ENCODE assay signal across 11 cellular contexts in genomic region chr4:11469900-11470708, GRCh38. TPM values are rescaled to one million over a fixed set of nuclear protein-coding genes. Genes with fewer than 3 reads are reported as not detected.
DNase-seq lines count a peak whose midpoint lies in the region; ATAC-seq, FAIRE-seq and TF ChIP-seq lines count a peak whose summit lies in the region.
"Had no signal": no experiment of that assay in that cellular context is flagged by ENCODE, and none has a peak within 500 bp of the region (broad histone marks: within the 10 kb centered on the region; RNA-seq: fewer than 3 reads in every experiment).

No MANE protein-coding gene starts in this region.

- peak; percentile 16 for ATAC-seq in activated CD8-positive, alpha-beta memory T cell treated with anti-CD3 and anti-CD28 coated beads, Interleukin-2, amount 10 ng/mL, durations not matched to agents 7 days and 5 days
- ATAC-seq in HG02642 (IDR thresholded peaks at IDR 0.05; ENCODE audit: poor library complexity, unreplicated experiment) = peak; percentile 71
- no peak for ATAC-seq in stimulated activated effector memory CD8-positive, alpha-beta T cell treated with anti-CD3 and anti-CD28 coated beads, Interleukin-12 subunit alpha, Interleukin-12 subunit beta, amount 100 ng/mL, for 72 hours

- no peak for TF ChIP-seq POLR2A in erythroblast (IDR thresholded peaks at IDR 0.05; ENCODE audit: low read length)

- H3K9ac ChIP-seq in OCI-LY3 (ENCODE audit: low read length) = no peak overlapping the region

- peaks cover 39% of the 10 kb centered on the region for H3K4me1 Mint-ChIP-seq in activated CD8-positive, alpha-beta memory T cell treated with anti-CD3 and anti-CD28 coated beads, Interleukin-2, amount 10 ng/mL, durations not matched to agents 7 days and 5 days
- peaks cover 36% of the 10 kb centered on the region for H3K4me1 Mint-ChIP-seq in stimulated activated effector memory CD8-positive, alpha-beta T cell treated with anti-CD3 and anti-CD28 coated beads, Interleukin-12 subunit alpha, Interleukin-12 subunit beta, amount 100 ng/mL, for 72 hours

- peaks cover 5% of the 10 kb centered on the region for H3K9me3 Mint-ChIP-seq in activated CD8-positive, alpha-beta memory T cell treated with anti-CD3 and anti-CD28 coated beads, Interleukin-2, amount 10 ng/mL, durations not matched to agents 7 days and 5 days (ENCODE audit: low read depth)
- peaks cover 7% of the 10 kb centered on the region for H3K9me3 Mint-ChIP-seq in stimulated activated effector memory CD8-positive, alpha-beta T cell treated with anti-CD3 and anti-CD28 coated beads, Interleukin-12 subunit alpha, Interleukin-12 subunit beta, amount 100 ng/mL, for 72 hours

- peak overlapping the region; percentile 63 for H3K4me2 ChIP-seq in OCI-LY3 (ENCODE audit: low read length)

- H3K27me3 Mint-ChIP-seq in activated CD8-positive, alpha-beta memory T cell treated with anti-CD3 and anti-CD28 coated beads, Interleukin-2, amount 10 ng/mL, durations not matched to agents 7 days and 5 days = peaks cover 4% of the 10 kb centered on the region

- H3K36me3 ChIP-seq in OCI-LY3 (replicated peaks; ENCODE audit: low read depth, low read length) = no peaks in the 10 kb centered on the region
- H3K36me3 ChIP-seq: thyroid gland had no signal

- no peak for FAIRE-seq in D721Med (lab: Jason Lieb, UNC)

- no peaks in the 10 kb centered on the region for H3K79me2 ChIP-seq in OCI-LY3 (ENCODE audit: low read length)

- peak overlapping the region; percentile 97 for H3K27ac Mint-ChIP-seq in activated CD8-positive, alpha-beta memory T cell treated with anti-CD3 and anti-CD28 coated beads, Interleukin-2, amount 10 ng/mL, durations not matched to agents 7 days and 5 days
- H3K27ac Mint-ChIP-seq in stimulated activated effector memory CD8-positive, alpha-beta T cell treated with anti-CD3 and anti-CD28 coated beads, Interleukin-12 subunit alpha, Interleukin-12 subunit beta, amount 100 ng/mL, for 72 hours = peak overlapping the region; percentile 37

- peak overlapping the region; percentile 45 for H3K4me3 ChIP-seq in OCI-LY3 (ENCODE audit: low read length)
- H3K4me3 ChIP-seq: thyroid gland had no signal

- H2AFZ ChIP-seq in OCI-LY3 (ENCODE audit: low read depth, low read length) = no peak overlapping the region

- H3K9me3 ChIP-seq in OCI-LY3 (ENCODE audit: insufficient read depth, low read length) = no peaks in the 10 kb centered on the region
- H3K9me3 ChIP-seq: thyroid gland had no signal

- CTCF ChIA-PET in activated CD8-positive, alpha-beta memory T cell treated with anti-CD3 and anti-CD28 coated beads, Interleukin-2, amount 10 ng/mL, durations not matched to agents 7 days and 5 days (lab: Charles Lee) = interaction anchor here (2.3 kb wide), 1 partner anchor 41 kb away, joined by 6 read pairs; the partner anchor contains the start of gene HS3ST1

- no peaks in the 10 kb centered on the region for H3K27me3 ChIP-seq in OCI-LY3 (ENCODE audit: low read depth, low read length)
- H3K27me3 ChIP-seq: thyroid gland had no signal

- no peak for DNase-seq in activated CD8-positive, alpha-beta memory T cell treated with anti-CD3 and anti-CD28 coated beads, Interleukin-2, amount 10 ng/mL, durations not matched to agents 7 days and 5 days
- DNase-seq in activated CD8-positive, alpha-beta memory T cell treated with anti-CD3 and anti-CD28 coated beads, Interleukin-2, amount 50 U/mL, for 48 hours = no peak
- no peak for DNase-seq in stimulated activated effector memory CD8-positive, alpha-beta T cell treated with anti-CD3 and anti-CD28 coated beads, Interleukin-12 subunit alpha, Interleukin-12 subunit beta, amount 100 ng/mL, for 72 hours (ENCODE audit: low spot score in 2 of 2)
- DNase-seq in D721Med (ENCODE audit: insufficient read length, low spot score) (no peak), globus pallidus (ENCODE audit: low spot score) (no peak), erythroblast (lab: John Stamatoyannopoulos, UW) (no peak)
- DNase-seq: activated naive CD4-positive, alpha-beta T cell treated with Interleukin-2 at 50 U/mL for 16 hours; thyroid gland had no signal

- H3K4me1 ChIP-seq in OCI-LY3 (ENCODE audit: low read length) = peaks cover 47% of the 10 kb centered on the region
- H3K4me1 ChIP-seq: thyroid gland had no signal

- H4K20me1 ChIP-seq in OCI-LY3 (ENCODE audit: insufficient read depth, low read length) = no peaks in the 10 kb centered on the region

- H3K4me3 Mint-ChIP-seq in activated CD8-positive, alpha-beta memory T cell treated with anti-CD3 and anti-CD28 coated beads, Interleukin-2, amount 10 ng/mL, durations not matched to agents 7 days and 5 days = peak overlapping the region; percentile 15
- no peak overlapping the region for H3K4me3 Mint-ChIP-seq in stimulated activated effector memory CD8-positive, alpha-beta T cell treated with anti-CD3 and anti-CD28 coated beads, Interleukin-12 subunit alpha, Interleukin-12 subunit beta, amount 100 ng/mL, for 72 hours

- TF ChIP-seq CTCF in OCI-LY3 (IDR thresholded peaks at IDR 0.05; ENCODE audit: low read depth, low read length) (no peak), D721Med (IDR thresholded peaks at IDR 0.05; ENCODE audit: insufficient read depth, missing control alignments) (no peak)

- peak overlapping the region; percentile 11; the same call in 1 of the 2 replicates for H3K27ac ChIP-seq in OCI-LY3 (ENCODE audit: low read length)
- H3K27ac ChIP-seq: HL-60, thyroid gland had no signal

- H3K36me3 Mint-ChIP-seq in activated CD8-positive, alpha-beta memory T cell treated with anti-CD3 and anti-CD28 coated beads, Interleukin-2, amount 10 ng/mL, durations not matched to agents 7 days and 5 days = peaks cover 16% of the 10 kb centered on the region
- H3K36me3 Mint-ChIP-seq in stimulated activated effector memory CD8-positive, alpha-beta T cell treated with anti-CD3 and anti-CD28 coated beads, Interleukin-12 subunit alpha, Interleukin-12 subunit beta, amount 100 ng/mL, for 72 hours = no peaks in the 10 kb centered on the region

RNA-seq across cellular contexts. Expression of gene HS3ST1, which starts 41.4 kb away (rescaled TPM):
- total RNA-seq in activated CD8-positive, alpha-beta memory T cell treated with anti-CD3 and anti-CD28 coated beads, Interleukin-2, amount 10 ng/mL, durations not matched to agents 7 days and 5 days = under 1 TPM in 1 of 2 experiments, not detected in 1; 0.19 TPM
